Comparison of ENCODE assay signal across 15 cellular contexts in the genomic region with DNA sequence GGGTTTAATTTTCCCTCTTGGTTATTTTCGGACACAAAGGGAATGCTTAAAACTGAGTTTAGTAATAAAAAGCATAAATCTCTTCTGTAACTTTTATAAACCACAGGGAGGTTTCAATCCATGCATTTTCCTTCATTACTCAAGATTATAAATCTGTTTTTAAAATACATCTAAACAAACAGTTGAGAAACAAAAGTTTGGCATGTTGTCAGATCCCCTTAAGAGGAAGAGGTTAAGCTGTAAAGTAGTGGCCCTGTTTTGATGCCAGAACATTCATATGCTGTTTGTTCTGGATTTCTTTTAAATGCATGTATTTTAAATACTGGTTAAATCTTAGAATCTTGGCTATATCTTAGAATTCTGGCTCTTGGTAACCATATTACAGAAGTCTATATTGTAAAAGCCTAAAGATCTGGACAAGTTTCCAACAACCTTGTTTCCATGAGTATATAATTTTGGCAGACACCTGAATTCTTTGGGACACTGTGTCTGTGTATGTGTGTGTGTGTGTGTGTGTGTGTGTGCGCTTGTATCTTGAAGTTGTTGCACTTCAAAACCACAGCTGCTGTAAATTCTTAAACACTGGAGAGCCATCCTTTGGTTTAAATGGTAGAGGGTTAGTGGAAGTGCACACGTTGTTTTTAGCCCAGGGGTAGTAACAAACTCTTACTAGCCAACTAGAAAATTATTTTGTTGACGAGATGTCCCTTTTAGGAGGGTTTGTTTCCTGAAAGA. TPM values are rescaled to one million over a fixed set of nuclear protein-coding genes. Genes with fewer than 3 reads are reported as not detected.
DNase-seq lines count a peak whose midpoint lies in the region; ATAC-seq and TF ChIP-seq lines count a peak whose summit lies in the region.
"Had no signal": no experiment of that assay in that cellular context is flagged by ENCODE, and none has a peak within 500 bp of the region (broad histone marks: within the 10 kb centered on the region; RNA-seq: fewer than 3 reads in every experiment).

No MANE protein-coding gene starts in this region.

- no peak overlapping the region for H3K27ac Mint-ChIP-seq in Caco-2 (ENCODE audit: unreplicated experiment)
- H3K27ac Mint-ChIP-seq in progenitor cell of endocrine pancreas: peak overlapping the region; percentile 10
- H3K27ac Mint-ChIP-seq: CD4-positive, alpha-beta T cell had no signal

- BruUV-seq in Caco-2 (replicated peaks; lab: Mats Ljungman, UMichigan): TSS peak; percentile 29
- TSS peak; percentile 49 for BruUV-seq in Panc1 (replicated peaks; lab: Mats Ljungman, UMichigan)

- H3K36me3 ChIP-seq in Caco-2 (ENCODE audit: control insufficient read depth, insufficient read depth, low read length) (peaks cover 1% of the 10 kb centered on the region), Panc1 (ENCODE audit: control insufficient read depth, insufficient read depth, low read length) (peaks cover 51% of the 10 kb centered on the region), tibial artery (peaks cover 41 to 62% (median 46%) of the 10 kb centered on the region in 3 donors)

- H3K9me3 ChIP-seq in Caco-2 (no peaks in the 10 kb centered on the region), Panc1 (ENCODE audit: control insufficient read depth, insufficient read depth, low read depth, low read length) (no peaks in the 10 kb centered on the region), tibial artery (no peaks in the 10 kb centered on the region)
- H3K9me3 ChIP-seq: A549 had no signal

- POLR2A ChIA-PET in Caco-2 (lab: Charles Lee): no interaction called here
- POLR2A ChIA-PET in Panc1 (lab: Charles Lee): no interaction called here

- CTCF ChIA-PET in Caco-2 (lab: Charles Lee) (interaction anchor here (0.6 kb wide), 1 partner anchor 138 kb away, joined by 3 read pairs; no protein-coding TSS in a partner anchor), Panc1 (lab: Charles Lee) (no interaction called here)

- no peak overlapping the region for H3K4me3 Mint-ChIP-seq in Caco-2 (ENCODE audit: unreplicated experiment)
- no peak overlapping the region for H3K4me3 Mint-ChIP-seq in progenitor cell of endocrine pancreas (ENCODE audit: low read depth)
- H3K4me3 Mint-ChIP-seq: CD4-positive, alpha-beta T cell; H9 had no signal

- no peak overlapping the region for H3K27ac ChIP-seq in Panc1 (ENCODE audit: low read length)
- no peak overlapping the region for H3K27ac ChIP-seq in tibial artery
- H3K27ac ChIP-seq: 22Rv1, A549, C4-2B had no signal

- in situ Hi-C loops in Panc1 (cut with HindIII; ENCODE audit: low pct_unique_long_range_greater_than_20kb, low sequenced_read_pairs): no loop called here

- peaks cover 4% of the 10 kb centered on the region for H3K4me1 Mint-ChIP-seq in Caco-2 (ENCODE audit: low read depth, unreplicated experiment)
- H3K4me1 Mint-ChIP-seq in progenitor cell of endocrine pancreas (ENCODE audit: low read depth): no peaks in the 10 kb centered on the region
- H3K4me1 Mint-ChIP-seq: H9 had no signal

- H3K4me3 ChIP-seq in Caco-2 (ENCODE audit: low read depth, low read length) (no peak overlapping the region), Panc1 (ENCODE audit: low read depth in 2 of 2, low read length in 2 of 2) (no peak overlapping the region), fibroblast of villous mesenchyme (ENCODE audit: low read depth, low read length) (no peak overlapping the region), tibial artery (no peak overlapping the region)
- H3K4me3 ChIP-seq: A549 had no signal

- no peak for ATAC-seq in Panc1
- ATAC-seq: A549 had no signal

- TF ChIP-seq CTCF in Caco-2 (IDR thresholded peaks at IDR 0.05; ENCODE audit: insufficient read depth in 1 of 2, low read depth in 1 of 2, low read length in 1 of 2, severe bottlenecking in 1 of 2, unreplicated experiment in 1 of 2) (no peak), Panc1 (IDR thresholded peaks at IDR 0.05) (no peak), fibroblast of villous mesenchyme (IDR thresholded peaks at IDR 0.05; ENCODE audit: insufficient read depth, low read depth, low read length) (no peak), progenitor cell of endocrine pancreas (IDR thresholded peaks at IDR 0.05; ENCODE audit: unreplicated experiment) (no peak), tibial artery (IDR thresholded peaks at IDR 0.05) (no peak)

- H3K4me1 ChIP-seq in Caco-2 (no peaks in the 10 kb centered on the region), Panc1 (ENCODE audit: control insufficient read depth, insufficient read depth, low read length) (no peaks in the 10 kb centered on the region), tibial artery (no peaks in the 10 kb centered on the region)
- H3K4me1 ChIP-seq: A549 had no signal

- no peak for DNase-seq in Caco-2
- no peak for DNase-seq in Panc1 (ENCODE audit: low read depth, low spot score)
- DNase-seq in fibroblast of villous mesenchyme (ENCODE audit: low read depth): peak; percentile 60
- DNase-seq in progenitor cell of endocrine pancreas (ENCODE audit: low spot score, unreplicated experiment): no peak
- DNase-seq in tibial artery: no peak
- DNase-seq in NCI-H128 (lab: John Stamatoyannopoulos, UW; ENCODE audit: unreplicated experiment): no peak
- no peak for DNase-seq in NCI-H2171 (lab: John Stamatoyannopoulos, UW)
- DNase-seq: AML-193; CD4-positive, alpha-beta T cell; DMS79 treated with DMSO at 0.1 percent for 48 hours; GF-D8; H9 had no signal

- no peaks in the 10 kb centered on the region for H3K9me3 Mint-ChIP-seq in Caco-2 (ENCODE audit: unreplicated experiment)
- H3K9me3 Mint-ChIP-seq in progenitor cell of endocrine pancreas (ENCODE audit: low read depth): no peaks in the 10 kb centered on the region
- H3K9me3 Mint-ChIP-seq: CD4-positive, alpha-beta T cell; H9 had no signal

- intact Hi-C loops in Caco-2 (cut with micrococcal nuclease; ENCODE audit: unreplicated experiment): no loop called here
- intact Hi-C loops in Panc1 (cut with micrococcal nuclease; ENCODE audit: unreplicated experiment): no loop called here
- intact Hi-C loops in tibial artery (cut with DNase I; ENCODE audit: low total_unique reads): no loop called here

- H3K27me3 ChIP-seq in Caco-2 (replicated peaks; ENCODE audit: control insufficient read depth, insufficient read depth, low read length) (no peaks in the 10 kb centered on the region), Panc1 (ENCODE audit: control insufficient read depth, insufficient read depth, low read length) (no peaks in the 10 kb centered on the region), tibial artery (no peaks in the 10 kb centered on the region)

- no peaks in the 10 kb centered on the region for H3K27me3 Mint-ChIP-seq in Caco-2 (ENCODE audit: insufficient read depth, unreplicated experiment)
- no peaks in the 10 kb centered on the region for H3K27me3 Mint-ChIP-seq in progenitor cell of endocrine pancreas
- H3K27me3 Mint-ChIP-seq: CD4-positive, alpha-beta T cell had no signal

- H3K36me3 Mint-ChIP-seq in Caco-2 (ENCODE audit: insufficient read depth, unreplicated experiment) (peaks cover 13% of the 10 kb centered on the region), progenitor cell of endocrine pancreas (ENCODE audit: insufficient read depth) (peaks cover 12% of the 10 kb centered on the region)

RNA-seq across cellular contexts. Expression of gene SEMA4G, which starts 6.8 kb away (rescaled TPM):
- 67.3 and 81.2 TPM in 2 replicates for total RNA-seq in Caco-2 (2022)
- total RNA-seq in Panc1 (2021; ENCODE audit: unreplicated experiment): 4.7 TPM
- 13.1 TPM for polyA plus RNA-seq in Panc1 (2012; ENCODE audit: insufficient read length)
- total RNA-seq in fibroblast of villous mesenchyme: 0.43 and 0.64 TPM in 2 replicates
- 57.1 and 62.3 TPM in 2 replicates for total RNA-seq in progenitor cell of endocrine pancreas

RNA-seq across cellular contexts. Expression of gene MRPL43, which starts 24.8 kb away (rescaled TPM):
- 82.1 and 84.1 TPM in 2 replicates for total RNA-seq in Caco-2 (2022)
- 108 TPM for total RNA-seq in Panc1 (2021; ENCODE audit: unreplicated experiment)
- polyA plus RNA-seq in Panc1 (2012; ENCODE audit: insufficient read length): 196 TPM
- 51.8 and 67.3 TPM in 2 replicates for total RNA-seq in fibroblast of villous mesenchyme
- 70.7 and 72.4 TPM in 2 replicates for total RNA-seq in progenitor cell of endocrine pancreas

RNA-seq across cellular contexts. Expression of gene TWNK, which starts 24.8 kb away (rescaled TPM):
- total RNA-seq in Caco-2 (2022) (26.2 and 29.8 TPM in 2 replicates), Panc1 (2021; ENCODE audit: unreplicated experiment) (30.5 TPM), fibroblast of villous mesenchyme (3.2 and 3.9 TPM in 2 replicates), progenitor cell of endocrine pancreas (12.8 and 13.3 TPM in 2 replicates)
- 25.0 TPM for polyA plus RNA-seq in Panc1 (2012; ENCODE audit: insufficient read length)

RNA-seq across cellular contexts. Expression of gene LZTS2, which starts 37.1 kb away (rescaled TPM):
- total RNA-seq in Caco-2 (2022) (53.3 and 54.8 TPM in 2 replicates), Panc1 (2021; ENCODE audit: unreplicated experiment) (65.5 TPM), fibroblast of villous mesenchyme (87.7 and 134 TPM in 2 replicates), progenitor cell of endocrine pancreas (81.1 and 83.2 TPM in 2 replicates)
- polyA plus RNA-seq in Panc1 (2012; ENCODE audit: insufficient read length): 97.7 TPM

RNA-seq across cellular contexts. Expression of gene SLF2, which starts 49.8 kb away (rescaled TPM):
- total RNA-seq in Caco-2 (2022): 25.2 and 28.8 TPM in 2 replicates
- total RNA-seq in Panc1 (2021; ENCODE audit: unreplicated experiment): 38.8 TPM
- polyA plus RNA-seq in Panc1 (2012; ENCODE audit: insufficient read length): 12.4 TPM
- 42.2 and 55.7 TPM in 2 replicates for total RNA-seq in fibroblast of villous mesenchyme
- total RNA-seq in progenitor cell of endocrine pancreas: 29.9 and 31.8 TPM in 2 replicates

Comparison
In these comparisons a context has a peak if more than half of its experiments do, and no peak if none do; other contexts are left out.
1. RNA of gene SEMA4G, which starts 6.8 kb away (total RNA-seq): 67.3 to 81.2 TPM in Caco-2 and 57.1 to 62.3 TPM in progenitor cell of endocrine pancreas; 4.7 TPM in Panc1 (single experiment) and 0.43 to 0.64 TPM in fibroblast of villous mesenchyme; every median in the first group is over 10 times any median in the second.